Comparison of ENCODE assay signal across 1 cellular context in the genomic region with DNA sequence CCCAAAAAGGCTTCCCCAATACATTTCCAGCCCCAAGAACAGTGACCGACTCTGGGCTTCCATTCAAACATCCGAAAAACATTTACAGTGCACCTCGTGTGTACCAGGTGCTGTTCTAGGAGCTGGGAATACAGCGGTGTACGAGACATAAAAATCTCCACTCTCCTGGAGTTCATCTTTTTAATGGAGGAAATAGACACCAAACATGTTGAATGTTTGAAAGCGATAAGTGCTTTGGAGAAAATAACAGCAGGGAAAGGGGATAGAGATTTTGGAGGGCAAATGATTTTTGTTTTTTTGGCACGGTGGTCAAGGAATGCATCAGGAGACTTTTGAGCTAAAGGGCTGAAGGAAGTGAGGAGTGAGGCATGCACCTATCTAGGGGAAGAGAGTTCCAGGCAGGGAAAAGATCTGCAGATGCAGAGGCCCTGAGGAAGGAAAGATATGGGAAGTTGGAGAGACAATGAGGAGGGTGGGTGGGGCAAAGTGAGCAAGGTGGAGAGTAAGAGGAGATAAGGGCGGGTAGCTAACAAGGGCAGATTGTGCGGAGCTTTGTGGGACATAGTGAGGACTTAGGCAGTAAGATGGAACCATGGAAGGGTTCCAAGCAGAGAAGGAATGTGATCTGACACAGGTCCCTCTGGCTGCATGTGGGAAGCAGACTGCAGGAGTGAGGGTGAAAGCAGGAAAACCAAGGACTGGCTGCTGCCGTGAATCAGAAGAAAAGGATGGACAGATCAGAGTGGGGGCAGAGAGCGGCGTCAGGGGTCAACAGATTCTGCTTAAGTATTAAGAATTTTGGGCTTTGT.
TF ChIP-seq lines count a peak whose summit lies in the region.

No MANE protein-coding gene starts in this region.

TF ChIP-seq in HepG2, 621 proteins besides CTCF, POLR2A, EP300 and RAD21 (continued from another document):
- TF ChIP-seq ZNF678 (CRISPR knock-in tag; IDR thresholded peaks at IDR 0.05) (no peak), ATM (IDR thresholded peaks at IDR 0.05; ENCODE audit: borderline replicate concordance) (no peak), ESRRA (CRISPR knock-in tag; IDR thresholded peaks at IDR 0.05; ENCODE audit: low read depth) (no peak), ASH2L (IDR thresholded peaks at IDR 0.05; ENCODE audit: insufficient read length, low read depth, low read length) (peak; percentile 9), KMT2B (CRISPR knock-in tag; IDR thresholded peaks at IDR 0.05) (0 out of 2 replicates have a peak, but pooled peaks have one; percentile 5), SOX6 (IDR thresholded peaks at IDR 0.05) (no peak), SOX6 (CRISPR knock-in tag; IDR thresholded peaks at IDR 0.05) (0 out of 2 replicates have a peak, but pooled peaks have one; percentile 26), ZNF317 (CRISPR knock-in tag; IDR thresholded peaks at IDR 0.05) (0 out of 2 replicates have a peak, but pooled peaks have one; percentile 6), ARID2 (CRISPR knock-in tag; IDR thresholded peaks at IDR 0.05; ENCODE audit: borderline replicate concordance) (0 out of 2 replicates have a peak, but pooled peaks have one; percentile 22), ATF1 (CRISPR knock-in tag; IDR thresholded peaks at IDR 0.05) (no peak), CSRNP1 (CRISPR knock-in tag; IDR thresholded peaks at IDR 0.05) (0 out of 2 replicates have a peak, but pooled peaks have one; percentile 26), AKAP8 (CRISPR knock-in tag; IDR thresholded peaks at IDR 0.05) (no peak), ZSCAN21 (CRISPR knock-in tag; IDR thresholded peaks at IDR 0.05; ENCODE audit: borderline replicate concordance) (no peak), NCOA1 (CRISPR knock-in tag; IDR thresholded peaks at IDR 0.05) (no peak), ZNF501 (CRISPR knock-in tag; IDR thresholded peaks at IDR 0.05) (peak; percentile 52; the same call in 1 of the 2 replicates), GABPA (IDR thresholded peaks at IDR 0.05; ENCODE audit: low read depth, low read length) (no peak), GABPA (CRISPR knock-in tag; IDR thresholded peaks at IDR 0.05; ENCODE audit: low read depth) (peak; percentile 4), ELF4 (CRISPR knock-in tag; IDR thresholded peaks at IDR 0.05; ENCODE audit: borderline replicate concordance) (peak; percentile 69; the same call in 1 of the 2 replicates), TOPORS (CRISPR knock-in tag; IDR thresholded peaks at IDR 0.05) (peak; percentile 40; the same call in 1 of the 2 replicates), ZMAT3 (CRISPR knock-in tag; conservative IDR thresholded peaks at IDR 0.05) (0 out of 2 replicates have a peak, but pooled peaks have one; percentile 11), ZNF232 (CRISPR knock-in tag; IDR thresholded peaks at IDR 0.05; ENCODE audit: borderline replicate concordance) (0 out of 2 replicates have a peak, but pooled peaks have one; percentile 11), TBX2 (CRISPR knock-in tag; IDR thresholded peaks at IDR 0.05; ENCODE audit: borderline replicate concordance) (peak; percentile 24; the same call in 1 of the 2 replicates), ZNF326 (CRISPR knock-in tag; IDR thresholded peaks at IDR 0.05; ENCODE audit: borderline replicate concordance) (0 out of 2 replicates have a peak, but pooled peaks have one; percentile 28), SUZ12 (IDR thresholded peaks at IDR 0.05; ENCODE audit: low read depth, low read length) (no peak), NCOA2 (CRISPR knock-in tag; IDR thresholded peaks at IDR 0.05) (peak; percentile 4; the same call in 1 of the 2 replicates)
- TF ChIP-seq, protein P1, sequence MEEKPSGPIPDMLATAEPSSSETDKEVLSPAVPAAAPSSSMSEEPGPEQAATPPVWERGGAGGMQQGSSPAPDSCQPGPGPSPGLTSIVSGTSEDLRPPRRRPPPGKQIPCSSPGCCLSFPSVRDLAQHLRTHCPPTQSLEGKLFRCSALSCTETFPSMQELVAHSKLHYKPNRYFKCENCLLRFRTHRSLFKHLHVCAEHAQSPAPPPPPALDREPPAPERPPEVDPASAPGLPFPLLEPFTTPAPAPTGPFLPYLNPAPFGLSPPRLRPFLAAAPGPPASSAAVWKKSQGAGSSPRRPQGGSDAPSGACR (CRISPR knock-in tag; IDR thresholded peaks at IDR 0.05), result no peak
- TF ChIP-seq, protein P2, sequence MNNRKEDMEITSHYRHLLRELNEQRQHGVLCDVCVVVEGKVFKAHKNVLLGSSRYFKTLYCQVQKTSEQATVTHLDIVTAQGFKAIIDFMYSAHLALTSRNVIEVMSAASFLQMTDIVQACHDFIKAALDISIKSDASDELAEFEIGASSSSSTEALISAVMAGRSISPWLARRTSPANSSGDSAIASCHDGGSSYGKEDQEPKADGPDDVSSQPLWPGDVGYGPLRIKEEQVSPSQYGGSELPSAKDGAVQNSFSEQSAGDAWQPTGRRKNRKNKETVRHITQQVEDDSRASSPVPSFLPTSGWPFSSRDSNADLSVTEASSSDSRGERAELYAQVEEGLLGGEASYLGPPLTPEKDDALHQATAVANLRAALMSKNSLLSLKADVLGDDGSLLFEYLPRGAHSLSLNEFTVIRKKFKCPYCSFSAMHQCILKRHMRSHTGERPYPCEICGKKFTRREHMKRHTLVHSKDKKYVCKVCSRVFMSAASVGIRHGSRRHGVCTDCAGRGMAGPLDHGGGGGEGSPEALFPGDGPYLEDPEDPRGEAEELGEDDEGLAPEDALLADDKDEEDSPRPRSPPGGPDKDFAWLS (CRISPR knock-in tag; IDR thresholded peaks at IDR 0.05; ENCODE audit: borderline replicate concordance), result no peak
